Comparison of ENCODE assay signal across 8 cellular contexts in genomic region chr11:125429174-125429707, GRCh38.
A peak's percentile ranks its signal among the peaks of the same experiment; 100 is the strongest.
DNase-seq lines count a peak whose midpoint lies in the region; TF ChIP-seq lines count a peak whose summit lies in the region.

No MANE protein-coding gene starts in this region.

- H3K4me1 Mint-ChIP-seq in MCF 10A (ENCODE audit: insufficient read depth, unreplicated experiment): no peaks in the 10 kb centered on the region

- H3K27ac ChIP-seq in suprapubic skin: no peak overlapping the region

- H3K27me3 ChIP-seq in suprapubic skin: no peaks in the 10 kb centered on the region

- H3K36me3 Mint-ChIP-seq in MCF 10A (ENCODE audit: insufficient read depth, unreplicated experiment): no peaks in the 10 kb centered on the region

- H3K9me3 Mint-ChIP-seq in MCF 10A (ENCODE audit: unreplicated experiment): no peaks in the 10 kb centered on the region

- peaks cover 24% of the 10 kb centered on the region for H3K27me3 Mint-ChIP-seq in MCF 10A (ENCODE audit: insufficient read depth, unreplicated experiment)

- POLR2A ChIA-PET in MCF 10A (lab: Yijun Ruan, JAX): interaction anchor here (0.6 kb wide), 1 partner anchor 338 kb away, joined by 3 read pairs; no protein-coding TSS in a partner anchor

- intact Hi-C loops in MCF 10A (cut with micrococcal nuclease): loop anchor here (1.0 kb wide), 2 partner anchors 445 to 467 kb away; no protein-coding TSS in a partner anchor

- TF ChIP-seq RAD21 in Ishikawa (IDR thresholded peaks at IDR 0.05; ENCODE audit: low read depth): peak; percentile 53

- CTCF ChIA-PET in MCF 10A (lab: Yijun Ruan, JAX): interaction anchor here (0.5 to 3.3 kb wide), 26 partner anchors 10 to 591 kb away, joined by 3 to 15 read pairs (median 4); partner anchors contain the start of gene CCDC15

- H3K4me3 ChIP-seq in suprapubic skin: no peak overlapping the region

- no peaks in the 10 kb centered on the region for H3K36me3 ChIP-seq in suprapubic skin

- no peak overlapping the region for H3K4me3 Mint-ChIP-seq in MCF 10A (ENCODE audit: unreplicated experiment)

- TF ChIP-seq CTCF in MCF 10A (IDR thresholded peaks at IDR 0.05; ENCODE audit: unreplicated experiment) (peak; percentile 65), suprapubic skin (IDR thresholded peaks at IDR 0.05) (peak in 1 of 2 donors; percentile 63)

- peaks cover 2% of the 10 kb centered on the region for H3K4me1 ChIP-seq in suprapubic skin

- H3K27ac Mint-ChIP-seq in MCF 10A (ENCODE audit: low read depth, unreplicated experiment): no peak overlapping the region

- no TSS peak for BruUV-seq in MCF 10A (replicated peaks; lab: Mats Ljungman, UMichigan)

- TF ChIP-seq POLR2A in suprapubic skin (IDR thresholded peaks at IDR 0.05): no peak

- H3K9me3 ChIP-seq in suprapubic skin: no peaks in the 10 kb centered on the region

- WGBS in suprapubic skin: 47% methylated on average over 3 of the region's 6 CpGs

- DNase-seq in SIG-M5 treated with dmso at 0.1 percent for 504 hours (lab: John Stamatoyannopoulos, UW; ENCODE audit: unreplicated experiment) (peak; percentile 31), SIG-M5 (lab: John Stamatoyannopoulos, UW) (no peak), T follicular helper cell (ENCODE audit: low read depth) (peak; percentile 13), MCF 10A (ENCODE audit: unreplicated experiment) (peak; percentile 64), left kidney (ENCODE audit: low read depth, low spot score) (peak; percentile 92), suprapubic skin (ENCODE audit: low spot score in 2 of 2) (no peak)
- DNase-seq in stimulated activated CD4-positive, alpha-beta T cell treated with anti-CD3 and anti-CD28 coated beads, TNF-alpha, amount 100 ng/mL, for 4 hours (ENCODE audit: low read depth in 3 of 3): peak in 2 of 3 experiments; percentile 9 to 18

- no peak for TF ChIP-seq EP300 in Ishikawa (IDR thresholded peaks at IDR 0.05; ENCODE audit: borderline replicate concordance)
- no peak for TF ChIP-seq EP300 in suprapubic skin (IDR thresholded peaks at IDR 0.05)

TF ChIP-seq in Ishikawa, 13 proteins besides CTCF, POLR2A, EP300 and RAD21:
- TF ChIP-seq ZBTB7A (IDR thresholded peaks at IDR 0.05; ENCODE audit: low read depth) (no peak), YY1 (IDR thresholded peaks at IDR 0.05; ENCODE audit: low read depth) (no peak), CREB1 (IDR thresholded peaks at IDR 0.05; ENCODE audit: low read depth) (no peak), TCF12 (IDR thresholded peaks at IDR 0.05; ENCODE audit: low read depth) (no peak), FOXM1 (IDR thresholded peaks at IDR 0.05; ENCODE audit: borderline replicate concordance, low read depth) (no peak), TEAD4 (IDR thresholded peaks at IDR 0.05) (no peak), NFIC (IDR thresholded peaks at IDR 0.05) (no peak)

Comparison
In these comparisons a context has a peak if more than half of its experiments do, and no peak if none do; other contexts are left out.
1. DNase-seq: peak in SIG-M5 treated with dmso at 0.1 percent for 504 hours (single experiment), T follicular helper cell (single experiment), MCF 10A (single experiment), left kidney (single experiment) and stimulated activated CD4-positive, alpha-beta T cell treated with anti-CD3 and anti-CD28 coated beads, TNF-alpha, amount 100 ng/mL, for 4 hours (2 of 3); none in SIG-M5 (single experiment) and suprapubic skin (0 of 2).